In the genomic region with DNA sequence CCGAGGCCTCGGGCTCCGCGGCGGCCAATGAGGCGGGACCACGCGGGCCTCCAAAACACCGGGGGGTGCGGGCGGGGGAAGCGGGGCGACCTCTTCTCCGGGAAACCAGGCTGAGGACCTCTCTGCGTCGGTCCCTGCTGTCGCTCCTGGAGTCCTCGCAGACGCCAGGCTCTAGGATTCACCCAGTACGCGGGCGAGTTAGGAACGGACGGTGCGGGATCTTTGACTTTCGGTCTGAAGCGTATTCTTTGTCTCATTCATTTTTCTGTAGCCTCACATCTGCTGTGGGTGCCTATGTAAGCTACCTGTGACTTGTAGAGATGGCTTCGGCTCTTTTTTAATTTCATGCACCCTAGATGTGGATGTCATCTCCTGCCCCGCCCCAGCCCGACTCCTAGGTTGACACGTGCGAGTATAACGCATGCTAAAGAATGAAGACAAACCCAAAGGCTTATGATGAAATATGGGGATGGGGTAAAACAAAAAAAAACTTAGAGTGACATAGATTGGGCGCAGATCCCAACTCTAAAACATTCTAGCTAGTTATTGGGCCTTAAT, we compare ENCODE assay signal across 7 cellular contexts.
DNase-seq lines count a peak whose midpoint lies in the region; ATAC-seq and TF ChIP-seq lines count a peak whose summit lies in the region.

No MANE protein-coding gene starts in this region.

- ATAC-seq in GM18517 (IDR thresholded peaks at IDR 0.05; ENCODE audit: unreplicated experiment) (peak; percentile 11), HG02642 (IDR thresholded peaks at IDR 0.05; ENCODE audit: poor library complexity, unreplicated experiment) (peak; percentile 8), RWPE2 (ENCODE audit: low read depth) (no peak), GM19452 (IDR thresholded peaks at IDR 0.05; ENCODE audit: unreplicated experiment) (no peak)

- H3K36me3 Mint-ChIP-seq in nephron progenitor cell (ENCODE audit: low read depth) = no peaks in the 10 kb centered on the region

- no peaks in the 10 kb centered on the region for H3K27me3 ChIP-seq in RWPE2 (ENCODE audit: insufficient read depth, poor library complexity, severe bottlenecking)

- no peaks in the 10 kb centered on the region for H3K9me3 ChIP-seq in RWPE2 (ENCODE audit: severe bottlenecking)

- peaks cover 32% of the 10 kb centered on the region for H3K4me1 Mint-ChIP-seq in nephron progenitor cell

- H3K27ac Mint-ChIP-seq in nephron progenitor cell = no peak overlapping the region

- no peak for TF ChIP-seq CTCF in RWPE2 (IDR thresholded peaks at IDR 0.05; ENCODE audit: poor library complexity, severe bottlenecking)
- TF ChIP-seq CTCF in nephron progenitor cell (IDR thresholded peaks at IDR 0.05) = no peak

- peak overlapping the region; percentile 99 for H3K4me3 ChIP-seq in RWPE2 (ENCODE audit: severe bottlenecking)

- no peak for DNase-seq in RWPE2 (ENCODE audit: low spot score)
- no peak for DNase-seq in nephron progenitor cell
- no peak for DNase-seq in HCEC 1CT

- H3K27ac ChIP-seq in RWPE2 (ENCODE audit: poor library complexity, severe bottlenecking) = no peak overlapping the region
- H3K27ac ChIP-seq in cingulate gyrus (ENCODE audit: low read depth, low read length) = peak overlapping the region; percentile 56

- peaks cover 6% of the 10 kb centered on the region for H3K9me3 Mint-ChIP-seq in nephron progenitor cell

- H3K4me1 ChIP-seq in RWPE2 (ENCODE audit: insufficient read depth, poor library complexity, severe bottlenecking) = no peaks in the 10 kb centered on the region

- no peaks in the 10 kb centered on the region for H3K36me3 ChIP-seq in RWPE2 (ENCODE audit: low read depth)

- H3K4me3 Mint-ChIP-seq in nephron progenitor cell = peak overlapping the region; percentile 83

- peaks cover 82% of the 10 kb centered on the region for H3K27me3 Mint-ChIP-seq in nephron progenitor cell (ENCODE audit: low read depth, poor library complexity)

Comparison
In these comparisons a context has a peak if more than half of its experiments do, and no peak if none do; other contexts are left out.
1. ATAC-seq: peak in GM18517 (single experiment) and HG02642 (single experiment); none in RWPE2 (single experiment) and GM19452 (single experiment).